Comparison of ENCODE assay signal across 21 cellular contexts in the genomic region with DNA sequence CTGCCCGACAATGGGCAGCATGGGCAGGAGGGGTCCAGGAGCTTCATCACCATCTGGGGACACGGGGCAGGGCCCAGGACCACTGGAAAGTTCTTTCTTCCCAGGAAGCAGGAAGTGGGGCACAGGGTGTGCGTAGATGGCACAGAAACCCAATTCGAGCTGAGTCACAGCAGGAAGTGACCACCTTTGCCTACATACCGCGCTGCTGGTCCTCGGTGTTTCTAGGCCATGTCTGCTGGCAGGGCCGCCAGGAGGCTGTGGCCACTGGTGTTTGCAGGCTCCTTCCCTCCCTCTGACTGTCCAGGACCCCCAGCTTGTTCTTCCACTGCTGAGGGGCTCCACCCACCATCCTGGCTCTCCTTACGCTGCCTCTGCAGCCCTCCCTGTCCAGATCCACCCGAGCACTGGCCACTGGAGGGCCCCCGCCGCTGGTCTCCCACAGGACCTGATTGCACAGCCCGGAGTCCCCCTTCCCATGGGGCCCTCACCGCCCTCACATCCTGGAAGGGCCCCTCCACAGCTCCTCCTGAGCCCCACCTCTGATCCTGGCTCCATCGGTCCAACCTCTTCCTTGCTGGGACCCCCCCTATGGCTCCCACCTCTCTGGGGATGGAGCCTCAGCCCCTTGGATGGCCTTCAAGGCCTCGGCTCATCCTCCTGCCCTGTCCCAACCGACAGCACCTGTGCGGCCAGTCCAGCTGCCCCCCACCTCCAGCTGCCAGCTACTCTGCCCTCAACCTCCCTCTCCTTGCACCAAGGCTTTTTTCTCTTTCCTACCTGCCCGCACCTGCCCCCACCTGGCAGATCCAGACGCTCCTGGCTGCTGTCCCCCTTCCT. TPM values are rescaled to one million over a fixed set of nuclear protein-coding genes. Genes with fewer than 3 reads are reported as not detected.
DNase-seq lines count a peak whose midpoint lies in the region; ATAC-seq and TF ChIP-seq lines count a peak whose summit lies in the region.
"Had no signal": no experiment of that assay in that cellular context is flagged by ENCODE, and none has a peak within 500 bp of the region (broad histone marks: within the 10 kb centered on the region; RNA-seq: fewer than 3 reads in every experiment).

No MANE protein-coding gene starts in this region.

- peak overlapping the region in 1 of 2 experiments; percentile 6 for H2BK12ac ChIP-seq in mesenchymal stem cell (ENCODE audit: low read length in 2 of 2)

- H3K4ac ChIP-seq in mesenchymal stem cell (ENCODE audit: low read depth in 1 of 2, low read length in 2 of 2), result no peak overlapping the region

- no peak overlapping the region for H3K4me3 Mint-ChIP-seq in WTC11
- no peak overlapping the region for H3K4me3 Mint-ChIP-seq in endothelial cell (ENCODE audit: unreplicated experiment)
- H3K4me3 Mint-ChIP-seq: brain, mesothelial cell of epicardium had no signal

- H3K27ac Mint-ChIP-seq in WTC11 (peak overlapping the region; percentile 96), endothelial cell (ENCODE audit: unreplicated experiment) (no peak overlapping the region)
- H3K27ac Mint-ChIP-seq: mesothelial cell of epicardium had no signal

- no peak overlapping the region for H4K8ac ChIP-seq in mesenchymal stem cell (ENCODE audit: low read length)

- H4K91ac ChIP-seq in mesenchymal stem cell (ENCODE audit: low read length), result no peak overlapping the region

- H3K4me1 Mint-ChIP-seq in WTC11, result peaks cover 15% of the 10 kb centered on the region
- H3K4me1 Mint-ChIP-seq in endothelial cell (ENCODE audit: unreplicated experiment), result peaks cover 5% of the 10 kb centered on the region

- H3K4me3 ChIP-seq in mesenchymal stem cell (ENCODE audit: insufficient read depth in 1 of 2, low read depth in 1 of 2, low read length in 2 of 2) (no peak overlapping the region), gastroesophageal sphincter (no peak overlapping the region)
- H3K4me3 ChIP-seq: dorsolateral prefrontal cortex, esophagus squamous epithelium, SK-N-MC, suprapubic skin had no signal

- no peak overlapping the region for H2BK5ac ChIP-seq in mesenchymal stem cell (ENCODE audit: low read depth, low read length, poor library complexity, severe bottlenecking)

- H3K36me3 Mint-ChIP-seq in WTC11 (no peaks in the 10 kb centered on the region), endothelial cell (ENCODE audit: low read depth, unreplicated experiment) (no peaks in the 10 kb centered on the region)
- H3K36me3 Mint-ChIP-seq: brain, mesothelial cell of epicardium had no signal

- CTCF ChIA-PET in WTC11 (lab: Charles Lee), result interaction anchor here (0.8 to 4.6 kb wide), 8 partner anchors 10 to 237 kb away, joined by 3 to 42 read pairs (median 4); a partner anchor contains a TSS

- POLR2A ChIA-PET in WTC11 (lab: Charles Lee), result no interaction called here

- no peak overlapping the region for H2BK120ac ChIP-seq in mesenchymal stem cell (ENCODE audit: low read depth, low read length)

- WGBS in mesenchymal stem cell, result 91% methylated on average over 20 of the region's 20 CpGs
- 83 to 87% methylated on average over 1 to 11 of the region's 20 CpGs for WGBS in gastroesophageal sphincter (ENCODE audit: low coverage in 1 of 2), 2 donors

- no peak overlapping the region for H3K14ac ChIP-seq in mesenchymal stem cell (ENCODE audit: low read length in 2 of 2)

- H3K23ac ChIP-seq in mesenchymal stem cell (ENCODE audit: low read length in 2 of 2), result no peak overlapping the region

- DNase-seq in A172 (ENCODE audit: low spot score) (peak; percentile 27), Daoy (ENCODE audit: low read depth) (peak; percentile 51), WTC11 (ENCODE audit: low spot score) (no peak), mesenchymal stem cell (no peak), DMS53 (lab: John Stamatoyannopoulos, UW) (no peak), endothelial cell (ENCODE audit: low spot score) (no peak)
- DNase-seq: activated CD4-positive, alpha-beta T cell treated with anti-CD3 and anti-CD28 coated beads for 48 hours; activated naive CD4-positive, alpha-beta T cell treated with anti-CD3 and anti-CD28 coated beads, Interleukin-2, amount 50 U/mL, for 16 hours; activated T-cell treated with anti-CD3 and anti-CD28 coated beads for 4 hours; esophagus squamous epithelium; GDM1; NCI-H1092; NCI-H526; nucleus accumbens had no signal

- H3K27me3 Mint-ChIP-seq in WTC11 (ENCODE audit: low read depth) (no peaks in the 10 kb centered on the region), endothelial cell (ENCODE audit: unreplicated experiment) (peaks cover 8% of the 10 kb centered on the region)
- H3K27me3 Mint-ChIP-seq: brain had no signal

- H3K27me3 ChIP-seq in mesenchymal stem cell (ENCODE audit: control insufficient read depth in 1 of 2, insufficient read depth in 1 of 2, low read length in 2 of 2), result peaks cover 0 to 27% of the 10 kb centered on the region in 2 experiments
- no peaks in the 10 kb centered on the region for H3K27me3 ChIP-seq in gastroesophageal sphincter
- H3K27me3 ChIP-seq: dorsolateral prefrontal cortex, esophagus squamous epithelium, suprapubic skin had no signal

- peaks cover 0 to 6% of the 10 kb centered on the region in 2 experiments for H3K36me3 ChIP-seq in mesenchymal stem cell (ENCODE audit: control insufficient read depth in 1 of 2, insufficient read depth in 2 of 2, low read depth in 1 of 2, low read length in 2 of 2)
- H3K36me3 ChIP-seq in gastroesophageal sphincter, result peaks cover 0 to 3% of the 10 kb centered on the region in 2 donors

- no peak for ATAC-seq in WTC11
- ATAC-seq in gastroesophageal sphincter, result no peak
- no peak for ATAC-seq in GM18519 (IDR thresholded peaks at IDR 0.05; ENCODE audit: low FRiP score, unreplicated experiment)

- H2BK15ac ChIP-seq in mesenchymal stem cell (ENCODE audit: low read depth, poor library complexity, severe bottlenecking), result peak overlapping the region; percentile 9

- H3K4me1 ChIP-seq in mesenchymal stem cell (ENCODE audit: control insufficient read depth, insufficient read depth, low read depth, low read length), result peaks cover 43% of the 10 kb centered on the region
- H3K4me1 ChIP-seq in gastroesophageal sphincter, result no peaks in the 10 kb centered on the region

- H3K9me3 ChIP-seq in mesenchymal stem cell (ENCODE audit: control insufficient read depth, low read length) (no peaks in the 10 kb centered on the region), gastroesophageal sphincter (no peaks in the 10 kb centered on the region)
- H3K9me3 ChIP-seq: esophagus squamous epithelium, suprapubic skin had no signal

- no peak for TF ChIP-seq POLR2A in gastroesophageal sphincter (IDR thresholded peaks at IDR 0.05)

- TF ChIP-seq CTCF in WTC11 (IDR thresholded peaks at IDR 0.05) (no peak), gastroesophageal sphincter (IDR thresholded peaks at IDR 0.05) (no peak), endothelial cell (IDR thresholded peaks at IDR 0.05; ENCODE audit: unreplicated experiment) (no peak)

- no peaks in the 10 kb centered on the region for H3K9me3 Mint-ChIP-seq in WTC11
- H3K9me3 Mint-ChIP-seq in endothelial cell (ENCODE audit: unreplicated experiment), result no peaks in the 10 kb centered on the region
- H3K9me3 Mint-ChIP-seq: brain, mesothelial cell of epicardium had no signal

- no peak for TF ChIP-seq EP300 in gastroesophageal sphincter (IDR thresholded peaks at IDR 0.05)

- H2AK5ac ChIP-seq in mesenchymal stem cell (ENCODE audit: low read length, severe bottlenecking), result no peak overlapping the region

- no peak overlapping the region for H3K9ac ChIP-seq in mesenchymal stem cell (ENCODE audit: low read length)

- H3K27ac ChIP-seq in mesenchymal stem cell (ENCODE audit: low read length, poor library complexity, severe bottlenecking), result no peak overlapping the region
- no peak overlapping the region for H3K27ac ChIP-seq in gastroesophageal sphincter
- H3K27ac ChIP-seq: esophagus squamous epithelium, SK-N-MC, suprapubic skin had no signal

- no peak overlapping the region for H3K18ac ChIP-seq in mesenchymal stem cell (ENCODE audit: low read depth in 1 of 2, low read length in 2 of 2)

- no peak overlapping the region for H2AFZ ChIP-seq in mesenchymal stem cell (ENCODE audit: low read depth, low read length)

- H3K4me2 ChIP-seq in mesenchymal stem cell (ENCODE audit: low read length, poor library complexity, severe bottlenecking), result no peak overlapping the region

- no peaks in the 10 kb centered on the region for H3K79me1 ChIP-seq in mesenchymal stem cell (replicated peaks; ENCODE audit: low read length, poor library complexity, severe bottlenecking)

RNA-seq across cellular contexts. Expression of a gene that starts 14.5 kb away (rescaled TPM):
- total RNA-seq in A172 (2014; rRNA removed; shearing (Covaris generic)), result not detected in 2 replicates
- total RNA-seq in Daoy (2014; rRNA removed; shearing (Covaris generic)), result 0.46 TPM in 1 of 2 replicates, not detected in the other
- 5.1 to 5.3 TPM (median 5.2 TPM) in 3 replicates for total RNA-seq in WTC11 (2021)
- 0.21 TPM for polyA plus RNA-seq in mesenchymal stem cell (2013, experiment 1 of 2)
- 0.15 TPM for polyA plus RNA-seq in mesenchymal stem cell (2013, experiment 2 of 2)
- 10 to 100 TPM in 1 of 4 donors, 1 to 10 TPM in 3; 2.6 to 24.6 (median 5.1) TPM for total RNA-seq in gastroesophageal sphincter
- 0.31 TPM for total RNA-seq in endothelial cell (ENCODE audit: unreplicated experiment)

RNA-seq across cellular contexts. Expression of a gene that starts 33.9 kb away (rescaled TPM):
- total RNA-seq in A172 (2014; rRNA removed; shearing (Covaris generic)), result 6.4 and 9.9 TPM in 2 replicates
- total RNA-seq in Daoy (2014; rRNA removed; shearing (Covaris generic)), result 11.9 and 13.4 TPM in 2 replicates
- 15.9 to 21.1 TPM (median 18.1 TPM) in 3 replicates for total RNA-seq in WTC11 (2021)
- 6.1 TPM for polyA plus RNA-seq in mesenchymal stem cell (2013, experiment 1 of 2)
- 6.3 TPM for polyA plus RNA-seq in mesenchymal stem cell (2013, experiment 2 of 2)
- total RNA-seq in gastroesophageal sphincter, result 10 to 100 TPM in 3 of 4 donors, 1 to 10 TPM in 1; 9.1 to 19.5 (median 16.6) TPM
- 14.2 TPM for total RNA-seq in endothelial cell (ENCODE audit: unreplicated experiment)

Comparison
In these comparisons a context has a peak if more than half of its experiments do, and no peak if none do; other contexts are left out.
1. DNase-seq: peak in A172 (single experiment) and Daoy (single experiment); none in WTC11 (single experiment), mesenchymal stem cell (single experiment), DMS53 (single experiment) and endothelial cell (single experiment).